Comparison of ENCODE assay signal across 8 cellular contexts in the genomic region with DNA sequence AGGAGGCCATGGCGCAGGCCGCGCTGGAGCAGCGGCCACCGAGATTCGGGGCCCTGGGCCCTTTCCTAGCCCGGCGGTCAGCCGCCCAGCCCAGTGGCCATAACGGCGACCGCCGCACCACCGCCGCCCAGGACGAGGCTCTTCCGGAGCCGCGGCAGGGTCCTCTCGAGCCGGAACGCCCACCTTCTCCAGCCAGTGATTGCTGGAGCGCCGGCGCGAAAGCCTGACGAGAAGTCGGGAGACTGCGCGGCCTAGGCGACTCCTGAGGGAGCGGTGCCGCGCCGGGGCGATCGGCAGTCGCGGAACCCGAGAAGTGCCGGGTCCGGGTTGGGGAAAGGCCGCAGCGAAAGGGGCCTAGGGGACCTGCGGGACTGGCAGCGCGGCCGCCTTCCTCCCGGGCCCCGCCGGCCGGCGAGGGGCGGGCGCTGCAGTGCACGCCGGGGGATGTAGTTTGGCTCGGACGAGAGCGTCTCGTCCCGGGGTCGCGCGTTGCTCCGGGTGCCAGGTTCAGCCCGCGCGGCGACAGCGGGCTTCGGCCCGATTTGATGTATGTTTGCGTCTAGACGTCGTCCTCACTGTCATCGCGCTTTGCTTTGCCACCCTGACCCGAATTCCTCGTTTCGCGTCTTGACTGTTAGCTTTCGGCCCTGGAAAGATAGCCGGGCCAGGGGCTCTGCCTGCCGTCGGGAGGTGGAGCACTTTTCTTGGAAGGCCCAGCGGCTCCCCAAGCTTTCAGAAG. TPM values are rescaled to one million over a fixed set of nuclear protein-coding genes. Genes with fewer than 3 reads are reported as not detected.
DNase-seq lines count a peak whose midpoint lies in the region; ATAC-seq and TF ChIP-seq lines count a peak whose summit lies in the region.

A gene with protein sequence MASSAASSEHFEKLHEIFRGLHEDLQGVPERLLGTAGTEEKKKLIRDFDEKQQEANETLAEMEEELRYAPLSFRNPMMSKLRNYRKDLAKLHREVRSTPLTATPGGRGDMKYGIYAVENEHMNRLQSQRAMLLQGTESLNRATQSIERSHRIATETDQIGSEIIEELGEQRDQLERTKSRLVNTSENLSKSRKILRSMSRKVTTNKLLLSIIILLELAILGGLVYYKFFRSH (minus strand): TSS at position 153 of the 739 bp plus-strand sequence. CDS start 143 bp downstream, at position 10.

- CTCF ChIA-PET in AG04450 (lab: Charles Lee): interaction anchor here (0.7 to 3.1 kb wide), 8 partner anchors 8 to 247 kb away, joined by 3 to 13 read pairs (median 5); a partner anchor contains a TSS

- H2AFZ ChIP-seq in smooth muscle cell (ENCODE audit: low read depth): peak within 1 kb of the TSS; percentile 96

- DNase-seq in AG04450 (ENCODE audit: low read depth, low spot score): no peak
- peak; percentile 72 for DNase-seq in NCI-H2196 (lab: John Stamatoyannopoulos, UW; ENCODE audit: unreplicated experiment)
- peak; percentile 56 to 67 for DNase-seq in breast epithelium (ENCODE audit: low spot score in 2 of 2)
- peak; percentile 90 for DNase-seq in iPS-NIHi7 (ENCODE audit: extremely low spot score)
- DNase-seq in smooth muscle cell (lab: John Stamatoyannopoulos, UW; ENCODE audit: unreplicated experiment): peak; percentile 73

- no peaks in the 10 kb centered on the region for H3K36me3 ChIP-seq in breast epithelium
- no peaks in the 10 kb centered on the region for H3K36me3 ChIP-seq in smooth muscle cell (ENCODE audit: low read depth)

- intact Hi-C loops in breast epithelium (cut with DNase I; ENCODE audit: low total_unique reads): no loop called here

- TF ChIP-seq CTCF in AG04450 (IDR thresholded peaks at IDR 0.05; ENCODE audit: low read depth, low read length): peak; percentile 42
- 0 out of 2 replicates have a peak, but pooled peaks have one; percentile 9 for TF ChIP-seq CTCF in WI38 (IDR thresholded peaks at IDR 0.05; ENCODE audit: low read depth, low read length)
- no peak for TF ChIP-seq CTCF in breast epithelium (IDR thresholded peaks at IDR 0.05)
- no peak for TF ChIP-seq CTCF in smooth muscle cell (IDR thresholded peaks at IDR 0.05; ENCODE audit: borderline replicate concordance, insufficient read depth, poor library complexity, severe bottlenecking)

- H3K4me1 ChIP-seq in breast epithelium: peaks cover 0 to 16% of the 10 kb centered on the region in 2 donors
- peaks cover 8% of the 10 kb centered on the region for H3K4me1 ChIP-seq in smooth muscle cell (ENCODE audit: low read depth)

- WGBS in smooth muscle cell (ENCODE audit: low lambda C conversion rate): under 1% methylated on average over 87 of the region's 87 CpGs

- TF ChIP-seq POLR2A in breast epithelium (IDR thresholded peaks at IDR 0.05): no peak

- H3K4me2 ChIP-seq in smooth muscle cell: peak within 1 kb of the TSS; percentile 91

- ATAC-seq in GM18873 (IDR thresholded peaks at IDR 0.05; ENCODE audit: low FRiP score, unreplicated experiment) (peak; percentile 69), HG03108 (IDR thresholded peaks at IDR 0.05; ENCODE audit: unreplicated experiment) (peak; percentile 80)

- peaks cover 11% of the 10 kb centered on the region for H3F3A ChIP-seq in smooth muscle cell (ENCODE audit: low read depth)

- peak within 1 kb of the TSS; percentile 100 for H3K9ac ChIP-seq in smooth muscle cell (ENCODE audit: low read depth)

- H3K27ac ChIP-seq in AG04450 (ENCODE audit: low read depth, low read length) (peak within 1 kb of the TSS; percentile 96), breast epithelium (peak within 1 kb of the TSS; percentile 99), smooth muscle cell (ENCODE audit: low read depth) (peak within 1 kb of the TSS; percentile 99)

- H3K4me3 ChIP-seq in AG04450 (ENCODE audit: low read depth, low read length) (peak within 1 kb of the TSS; percentile 86), WI38 (ENCODE audit: low read depth, low read length) (peak within 1 kb of the TSS; percentile 92), breast epithelium (peak within 1 kb of the TSS; percentile 81 to 99 (median 87)), smooth muscle cell (peak within 1 kb of the TSS; percentile 97)

- POLR2A ChIA-PET in AG04450 (lab: Yijun Ruan, JAX): interaction anchor here (0.8 to 1.3 kb wide), 6 partner anchors 15 to 75 kb away, joined by 3 to 10 read pairs (median 4); a partner anchor contains a TSS

- H3K9me3 ChIP-seq in AG04450 (ENCODE audit: control insufficient read depth, insufficient read depth, low read length): no peaks in the 10 kb centered on the region
- no peaks in the 10 kb centered on the region for H3K9me3 ChIP-seq in breast epithelium
- H3K9me3 ChIP-seq in smooth muscle cell (replicated peaks; ENCODE audit: low read depth): no peaks in the 10 kb centered on the region

- H3K27me3 ChIP-seq in AG04450 (ENCODE audit: control insufficient read depth, insufficient read depth, low read length) (no peaks in the 10 kb centered on the region), breast epithelium (no peaks in the 10 kb centered on the region), smooth muscle cell (ENCODE audit: low read depth) (no peaks in the 10 kb centered on the region)

- peaks cover 68% of the 10 kb centered on the region for H3K79me2 ChIP-seq in smooth muscle cell (ENCODE audit: low read depth)

- H4K20me1 ChIP-seq in smooth muscle cell (ENCODE audit: low read depth): peaks cover 59% of the 10 kb centered on the region

RNA-seq across cellular contexts. Expression of the gene that starts here (rescaled TPM):
- 110 and 127 TPM in 2 replicates for polyA plus RNA-seq in AG04450 (2011; rRNA removed)
- polyA minus RNA-seq in AG04450 (2011; rRNA and poly(A)+ RNA removed): 54.6 and 60.2 TPM in 2 replicates
- 100 to 1,000 TPM in 1 of 3 donors, 10 to 100 TPM in 2; 62.8 to 169 (median 80.6) TPM for total RNA-seq in breast epithelium
- total RNA-seq in smooth muscle cell: 32.9 and 33.0 TPM in 2 replicates
- 106 and 113 TPM in 2 replicates for polyA plus RNA-seq in smooth muscle cell

Comparison
In these comparisons a context has a peak if more than half of its experiments do, and no peak if none do; other contexts are left out.
1. CTCF ChIP-seq: peak in AG04450 (single experiment) and WI38 (single experiment); none in breast epithelium (0 of 3) and smooth muscle cell (single experiment).
2. Peak in every context shown above with its lines, with median percentiles within 50 percentile points of each other: H3K27ac ChIP-seq and H3K4me3 ChIP-seq.